Comparison of ENCODE assay signal across 21 cellular contexts in genomic region chr16:13931845-13932244, GRCh38.
"Had no signal": no experiment of that assay in that cellular context is flagged by ENCODE, and none has a peak within 500 bp of the region (broad histone marks: within the 10 kb centered on the region; RNA-seq: fewer than 3 reads in every experiment).

No MANE protein-coding gene starts in this region.

- H3K4me1 ChIP-seq: neural progenitor cell, suprapubic skin had no signal

- DNase-seq: effector CD4-positive, alpha-beta T cell; foreskin fibroblast; kidney; left colon; left ventricle myocardium superior; mesendoderm; occipital lobe; pancreas; right cardiac atrium; stimulated activated CD4-positive, alpha-beta T cell treated with anti-CD3 and anti-CD28 coated beads, Interleukin-2, amount 100 ng/mL, for 48 hours; stimulated activated naive CD8-positive, alpha-beta T cell treated with anti-CD3 and anti-CD28 coated beads, Interleukin-15, Interleukin-2, amounts not matched to agents 100 U/mL and 50 U/mL, for 24 hours; thyroid gland had no signal

- H3K27ac Mint-ChIP-seq: neural progenitor cell, progenitor cell of endocrine pancreas, type B pancreatic cell had no signal

- FAIRE-seq: kidney, pancreas had no signal

- H3K4me3 Mint-ChIP-seq: naive thymus-derived CD8-positive, alpha-beta T cell; neural progenitor cell; type B pancreatic cell had no signal

- H3K4me1 Mint-ChIP-seq: neural progenitor cell had no signal

- H3K9me3 Mint-ChIP-seq: naive thymus-derived CD8-positive, alpha-beta T cell; neural progenitor cell had no signal

- H3K9me3 ChIP-seq: pancreas, suprapubic skin, thyroid gland had no signal

- H3K4me2 ChIP-seq: neural progenitor cell, smooth muscle cell had no signal

- H3K27ac ChIP-seq: coronary artery, neural progenitor cell, pancreas, suprapubic skin, thyroid gland had no signal

- H3K4me3 ChIP-seq: coronary artery, lung, neural progenitor cell, pancreas, smooth muscle cell, suprapubic skin, thyroid gland had no signal

- H3K27me3 Mint-ChIP-seq: naive thymus-derived CD8-positive, alpha-beta T cell; progenitor cell of endocrine pancreas; type B pancreatic cell had no signal

- ATAC-seq: esophagus mucosa; left colon; left ventricle myocardium superior; pancreas; right cardiac atrium; stimulated activated naive CD8-positive, alpha-beta T cell treated with anti-CD3 and anti-CD28 coated beads, Interleukin-15, Interleukin-2, amounts not matched to agents 100 U/mL and 50 U/mL, for 24 hours had no signal
